1 cellular context compared by ENCODE assay signal in genomic region chr11:100638648-100639047, GRCh38.
TF ChIP-seq lines count a peak whose summit lies in the region.

No MANE protein-coding gene starts in this region.

TF ChIP-seq in endothelial cell of umbilical vein, 7 proteins besides CTCF, POLR2A, EP300 and RAD21:
- TF ChIP-seq POLR2AphosphoS5 (IDR thresholded peaks at IDR 0.05; ENCODE audit: insufficient read depth, low read depth, low read length), result no peak
- TF ChIP-seq, protein P1, sequence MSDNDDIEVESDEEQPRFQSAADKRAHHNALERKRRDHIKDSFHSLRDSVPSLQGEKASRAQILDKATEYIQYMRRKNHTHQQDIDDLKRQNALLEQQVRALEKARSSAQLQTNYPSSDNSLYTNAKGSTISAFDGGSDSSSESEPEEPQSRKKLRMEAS (IDR thresholded peaks at IDR 0.05; ENCODE audit: insufficient read depth, insufficient read length), result no peak
- no peak for TF ChIP-seq MYC (IDR thresholded peaks at IDR 0.05; ENCODE audit: low read depth, low read length)
- no peak for TF ChIP-seq EZH2 (IDR thresholded peaks at IDR 0.05; ENCODE audit: borderline replicate concordance, low read depth, low read length, severe bottlenecking)
- no peak for TF ChIP-seq JUN (IDR thresholded peaks at IDR 0.05; ENCODE audit: borderline replicate concordance, insufficient read depth, insufficient read length, low read depth)
- TF ChIP-seq GATA2 (IDR thresholded peaks at IDR 0.05; ENCODE audit: insufficient read depth, insufficient read length, low read depth, low read length), result no peak
- TF ChIP-seq FOS (IDR thresholded peaks at IDR 0.05; ENCODE audit: borderline replicate concordance, insufficient read depth, low read length), result no peak
TF ChIP-seq in endothelial cell of umbilical vein: peak in this region for 0.
